In genomic region chr16:68520649-68521086, GRCh38 we compare ENCODE assay signal across 1 cellular context.
TF ChIP-seq lines count a peak whose summit lies in the region.

No MANE protein-coding gene starts in this region.

TF ChIP-seq in HEK293, 187 proteins besides CTCF, POLR2A, EP300 and RAD21 (continued from another document):
- 0 out of 2 replicates have a peak, but pooled peaks have one; percentile 48 for TF ChIP-seq ZNF692 (tag by site-specific recombination; IDR thresholded peaks at IDR 0.05)
- TF ChIP-seq ZEB2 (tag by site-specific recombination; IDR thresholded peaks at IDR 0.05) = 0 out of 2 replicates have a peak, but pooled peaks have one; percentile 38
- no peak for TF ChIP-seq ZBTB10 (tag by site-specific recombination; IDR thresholded peaks at IDR 0.05)
- TF ChIP-seq IKZF3 (tag by site-specific recombination; IDR thresholded peaks at IDR 0.05) = no peak
- no peak for TF ChIP-seq BCL11A (tag by site-specific recombination; IDR thresholded peaks at IDR 0.05; ENCODE audit: low read depth)
- no peak for TF ChIP-seq PRDM6 (tag by site-specific recombination; IDR thresholded peaks at IDR 0.05)
- peak; percentile 94 for TF ChIP-seq PRDM1 (tag by site-specific recombination; IDR thresholded peaks at IDR 0.05)
- no peak for TF ChIP-seq SCRT2 (tag by site-specific recombination; IDR thresholded peaks at IDR 0.05)
- TF ChIP-seq ZNF274 (IDR thresholded peaks at IDR 0.05; ENCODE audit: low read length) = no peak
- no peak for TF ChIP-seq ZNF274 (tag by site-specific recombination; IDR thresholded peaks at IDR 0.05; ENCODE audit: borderline replicate concordance)
- no peak for TF ChIP-seq ZNF747 (tag by site-specific recombination; IDR thresholded peaks at IDR 0.05)
- TF ChIP-seq ZNF10 (tag by site-specific recombination; IDR thresholded peaks at IDR 0.05) = peak; percentile 75
- TF ChIP-seq ZNF121 (tag by site-specific recombination; IDR thresholded peaks at IDR 0.05) = no peak
- TF ChIP-seq ZNF658 (tag by site-specific recombination; IDR thresholded peaks at IDR 0.05) = no peak
- TF ChIP-seq ZNF2 (tag by site-specific recombination; IDR thresholded peaks at IDR 0.05) = 0 out of 2 replicates have a peak, but pooled peaks have one; percentile 43
- peak; percentile 20; the same call in 1 of the 2 replicates for TF ChIP-seq GLIS1 (tag by site-specific recombination; IDR thresholded peaks at IDR 0.05)
- TF ChIP-seq ZNF501 (tag by site-specific recombination; IDR thresholded peaks at IDR 0.05) = no peak
- TF ChIP-seq ZNF580 (tag by site-specific recombination; IDR thresholded peaks at IDR 0.05) = 0 out of 2 replicates have a peak, but pooled peaks have one; percentile 19
- peak; percentile 74 for TF ChIP-seq PATZ1 (tag by site-specific recombination; IDR thresholded peaks at IDR 0.05)
- no peak for TF ChIP-seq ZNF76 (tag by site-specific recombination; IDR thresholded peaks at IDR 0.05; ENCODE audit: borderline replicate concordance, low read depth)
- TF ChIP-seq ZNF132 (tag by site-specific recombination; IDR thresholded peaks at IDR 0.05; ENCODE audit: borderline replicate concordance) = no peak
- peak; percentile 90 for TF ChIP-seq PRDM10 (tag by site-specific recombination; IDR thresholded peaks at IDR 0.05)
- TF ChIP-seq ZNF701 (tag by site-specific recombination; IDR thresholded peaks at IDR 0.05) = no peak
- no peak for TF ChIP-seq ZNF394 (tag by site-specific recombination; IDR thresholded peaks at IDR 0.05; ENCODE audit: borderline replicate concordance)
- TF ChIP-seq ZBTB6 (tag by site-specific recombination; IDR thresholded peaks at IDR 0.05) = no peak
- no peak for TF ChIP-seq ZIC2 (tag by site-specific recombination; IDR thresholded peaks at IDR 0.05)
- TF ChIP-seq TSHZ1 (tag by site-specific recombination; IDR thresholded peaks at IDR 0.05; ENCODE audit: borderline replicate concordance) = no peak
- TF ChIP-seq ZNF335 (tag by site-specific recombination; conservative IDR thresholded peaks at IDR 0.05) = peak; percentile 37
- TF ChIP-seq FEZF1 (tag by site-specific recombination; IDR thresholded peaks at IDR 0.05) = no peak
- peak; percentile 36; the same call in 1 of the 2 replicates for TF ChIP-seq SP7 (tag by site-specific recombination; IDR thresholded peaks at IDR 0.05)
- TF ChIP-seq ZFHX2 (tag by site-specific recombination; conservative IDR thresholded peaks at IDR 0.05) = no peak
- TF ChIP-seq ZNF558 (tag by site-specific recombination; IDR thresholded peaks at IDR 0.05) = no peak
- no peak for TF ChIP-seq ZNF596 (tag by site-specific recombination; IDR thresholded peaks at IDR 0.05)
- no peak for TF ChIP-seq ZNF366 (tag by site-specific recombination; conservative IDR thresholded peaks at IDR 0.05)
- no peak for TF ChIP-seq PRDM4 (tag by site-specific recombination; IDR thresholded peaks at IDR 0.05)
- TF ChIP-seq ZNF37A (tag by site-specific recombination; IDR thresholded peaks at IDR 0.05) = no peak
- TF ChIP-seq GFI1B (tag by site-specific recombination; IDR thresholded peaks at IDR 0.05) = no peak
- TF ChIP-seq ZBTB26 (tag by site-specific recombination; optimal IDR thresholded peaks at IDR 0.05) = peak; percentile 21
